In the genomic region with DNA sequence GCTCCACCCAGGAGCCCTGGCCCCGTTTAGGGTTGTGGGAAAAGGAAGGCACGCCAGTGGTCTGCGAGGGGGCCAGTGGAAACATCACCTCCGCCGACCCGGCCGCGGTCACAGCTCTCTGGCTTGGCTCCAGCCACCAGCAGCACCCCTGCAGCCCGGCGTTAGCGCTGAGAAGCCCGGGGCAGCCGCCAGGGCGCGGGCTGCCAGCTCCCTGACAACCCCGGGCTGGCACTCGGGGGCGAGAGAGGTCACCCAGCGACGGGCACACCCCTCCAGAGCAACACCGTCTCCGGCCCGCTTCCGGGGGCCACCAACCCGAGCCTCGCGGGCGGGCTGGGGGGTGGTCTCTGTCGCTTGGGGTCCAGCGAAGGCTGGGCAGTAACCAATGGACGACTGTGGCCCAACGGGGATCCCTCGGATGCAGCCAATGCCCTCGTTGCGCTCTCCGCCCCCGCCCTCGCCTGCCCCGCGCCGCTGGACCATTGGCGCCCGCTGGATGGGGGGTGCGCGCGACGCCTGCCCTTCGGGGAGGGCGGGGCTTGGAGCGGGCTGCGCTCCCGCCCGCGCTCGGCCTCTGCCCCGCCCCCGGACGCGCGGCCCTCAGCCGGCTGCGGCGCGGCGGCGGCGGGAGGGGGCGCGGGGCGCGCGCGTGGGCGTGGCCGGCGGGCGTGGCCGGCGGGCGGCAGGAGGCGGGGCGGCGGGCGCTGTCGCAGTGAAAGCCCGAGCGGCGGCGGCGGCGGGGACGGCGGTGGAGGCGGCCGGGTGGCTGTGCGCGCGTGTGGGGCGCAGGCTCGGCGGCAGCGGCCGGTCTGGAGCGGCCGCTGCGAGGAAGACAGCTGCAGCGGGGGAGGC, we compare ENCODE assay signal across 8 cellular contexts. TPM values are rescaled to one million over a fixed set of nuclear protein-coding genes. Genes with fewer than 3 reads are reported as not detected.
DNase-seq lines count a peak whose midpoint lies in the region; ATAC-seq and TF ChIP-seq lines count a peak whose summit lies in the region.

MAN1C1 (plus strand) TSS at position 712 of the 852 bp plus-strand sequence. CDS start 1,007 bp downstream, outside the sequence.

- H3K27ac ChIP-seq in KMS-11 (peak within 1 kb of the TSS; percentile 33; the same call in 1 of the 2 replicates), RWPE2 (ENCODE audit: poor library complexity, severe bottlenecking) (no peak within 1 kb of the TSS), stomach (peak within 1 kb of the TSS; percentile 77 to 89 (median 84))

- H3K4me3 ChIP-seq in KMS-11 (IDR thresholded peaks at IDR 0.05; ENCODE audit: insufficient read depth, low read depth, low read length) = peak within 1 kb of the TSS; percentile 60
- H3K4me3 ChIP-seq in RWPE2 (ENCODE audit: severe bottlenecking) = peak within 1 kb of the TSS; percentile 80
- H3K4me3 ChIP-seq in foreskin fibroblast (ENCODE audit: low read depth in 1 of 2, low read length in 2 of 2) = peak within 1 kb of the TSS; percentile 56 to 58
- peak within 1 kb of the TSS; percentile 85 to 99 (median 95) for H3K4me3 ChIP-seq in stomach

- no peak for TF ChIP-seq POLR2A in stomach (IDR thresholded peaks at IDR 0.05)

- H3K36me3 ChIP-seq in KMS-11 (ENCODE audit: insufficient read depth) = no peaks in the 10 kb centered on the region
- no peaks in the 10 kb centered on the region for H3K36me3 ChIP-seq in RWPE2 (ENCODE audit: low read depth)
- no peaks in the 10 kb centered on the region for H3K36me3 ChIP-seq in stomach

- H3K9me3 ChIP-seq in RWPE2 (ENCODE audit: severe bottlenecking) = no peaks in the 10 kb centered on the region
- no peaks in the 10 kb centered on the region for H3K9me3 ChIP-seq in stomach

- H3K9ac ChIP-seq in KMS-11 = peak within 1 kb of the TSS; percentile 54; the same call in 1 of the 2 replicates

- H3K4me2 ChIP-seq in KMS-11 = peak within 1 kb of the TSS; percentile 94

- peaks cover 30% of the 10 kb centered on the region; the same call in 1 of the 2 replicates for H3K79me2 ChIP-seq in KMS-11 (ENCODE audit: insufficient read depth, low read depth)

- 0 to 1% (median 0%) methylated on average over 19 to 106 of the region's 107 CpGs for WGBS in stomach, 5 donors

- ATAC-seq in GM21528 (IDR thresholded peaks at IDR 0.05; ENCODE audit: low FRiP score, unreplicated experiment) (peak; percentile 74), RWPE2 (ENCODE audit: low read depth) (peak; percentile 82)

- H3K9me3 Mint-ChIP-seq in nephron progenitor cell = no peaks in the 10 kb centered on the region

- intact Hi-C loops in stomach (cut with DNase I; ENCODE audit: low total_unique reads) = no loop called here

- peaks cover 29% of the 10 kb centered on the region for H3K4me1 Mint-ChIP-seq in nephron progenitor cell

- H3K4me1 ChIP-seq in KMS-11 (ENCODE audit: low read depth, poor library complexity, severe bottlenecking) (peaks cover 60% of the 10 kb centered on the region), RWPE2 (ENCODE audit: insufficient read depth, poor library complexity, severe bottlenecking) (no peaks in the 10 kb centered on the region), stomach (peaks cover 37 to 54% (median 50%) of the 10 kb centered on the region in 4 donors)

- H3K36me3 Mint-ChIP-seq in nephron progenitor cell (ENCODE audit: low read depth) = no peaks in the 10 kb centered on the region

- no peak for TF ChIP-seq EP300 in stomach (IDR thresholded peaks at IDR 0.05)

- TF ChIP-seq CTCF in KMS-11 (conservative IDR thresholded peaks at IDR 0.05; ENCODE audit: low read depth, low read length) (0 out of 2 replicates have a peak, but pooled peaks have one; percentile 15), RWPE2 (IDR thresholded peaks at IDR 0.05; ENCODE audit: poor library complexity, severe bottlenecking) (peak; percentile 34), foreskin fibroblast (IDR thresholded peaks at IDR 0.05; ENCODE audit: low read depth, low read length) (peak; percentile 34), nephron progenitor cell (IDR thresholded peaks at IDR 0.05) (peak; percentile 7), stomach (IDR thresholded peaks at IDR 0.05) (peak in 5 of 7 experiments; percentile 24 to 58 (median 46))

- no peaks in the 10 kb centered on the region for H4K20me1 ChIP-seq in KMS-11 (ENCODE audit: insufficient read depth)

- peaks cover 83% of the 10 kb centered on the region for H3K27me3 Mint-ChIP-seq in nephron progenitor cell (ENCODE audit: low read depth, poor library complexity)

- DNase-seq in DMS 273 (lab: John Stamatoyannopoulos, UW; ENCODE audit: unreplicated experiment) (peak; percentile 96), RWPE2 (ENCODE audit: low spot score) (peak; percentile 83), activated gamma-delta T cell (lab: John Stamatoyannopoulos, UW) (peak; percentile 79), foreskin fibroblast (peak; percentile 70 to 91), nephron progenitor cell (peak; percentile 94), stomach (peak; percentile 88)

- peak within 1 kb of the TSS; percentile 51 for H3K4me3 Mint-ChIP-seq in nephron progenitor cell

- H3K27me3 ChIP-seq in KMS-11 (ENCODE audit: insufficient read depth, low read depth) (peaks cover 7% of the 10 kb centered on the region; the same call in 1 of the 2 replicates), RWPE2 (ENCODE audit: insufficient read depth, poor library complexity, severe bottlenecking) (peaks cover 36% of the 10 kb centered on the region), stomach (peaks cover 0 to 6% (median 4%) of the 10 kb centered on the region in 3 donors)

- H3K27ac Mint-ChIP-seq in nephron progenitor cell = no peak within 1 kb of the TSS

- peak within 1 kb of the TSS; percentile 90 for H2AFZ ChIP-seq in KMS-11 (ENCODE audit: low read depth)

RNA-seq across cellular contexts. Expression of gene MAN1C1, which starts in this region (rescaled TPM):
- total RNA-seq in stomach = 10 to 100 TPM in 1 of 5 donors, 1 to 10 TPM in 4; 4.6 to 33.9 (median 6.4) TPM
- 10 to 100 TPM in 1 of 3 donors, 1 to 10 TPM in 2; 4.3 to 10.0 (median 4.5) TPM for polyA plus RNA-seq in stomach
